In the genomic region with DNA sequence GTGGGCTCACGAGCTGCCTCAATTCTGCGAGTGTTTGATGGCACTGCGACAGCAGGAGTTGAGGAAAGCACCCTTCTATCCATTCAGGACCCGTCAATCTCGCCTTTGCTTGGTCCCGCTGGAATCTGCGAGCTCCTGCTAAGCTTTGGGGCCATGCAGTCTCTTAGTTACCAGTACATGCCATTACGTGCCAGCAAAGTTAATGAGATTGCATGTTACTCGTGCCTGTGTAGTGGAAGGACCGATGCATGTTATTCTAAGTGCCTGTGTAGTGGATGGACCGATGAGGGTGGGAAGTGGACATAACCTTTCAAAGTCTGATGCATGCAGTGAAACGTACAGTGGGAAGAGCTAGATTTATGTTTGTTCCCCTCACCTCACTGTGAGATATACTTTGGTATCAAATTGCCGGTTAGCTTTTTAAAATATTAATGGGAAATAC, we compare ENCODE assay signal across 8 cellular contexts. TPM values are rescaled to one million over a fixed set of nuclear protein-coding genes. Genes with fewer than 3 reads are reported as not detected.
DNase-seq lines count a peak whose midpoint lies in the region; FAIRE-seq and TF ChIP-seq lines count a peak whose summit lies in the region.

No MANE protein-coding gene starts in this region.

- peaks cover 41% of the 10 kb centered on the region for H3K36me3 ChIP-seq in brain microvascular endothelial cell (replicated peaks)
- peaks cover 20 to 33% of the 10 kb centered on the region in 2 experiments for H3K36me3 ChIP-seq in keratinocyte (ENCODE audit: control insufficient read depth in 2 of 2, extremely low read depth in 1 of 2, insufficient read depth in 2 of 2, low read length in 2 of 2)
- peaks cover 37 to 43% (median 40%) of the 10 kb centered on the region in 4 donors for H3K36me3 ChIP-seq in stomach

- H3K4me2 ChIP-seq in keratinocyte (ENCODE audit: control insufficient read depth, extremely low read depth, insufficient read depth, low read depth, low read length), result peak overlapping the region; percentile 84

- no peaks in the 10 kb centered on the region for H3K27me3 ChIP-seq in brain microvascular endothelial cell (replicated peaks)
- no peaks in the 10 kb centered on the region for H3K27me3 ChIP-seq in keratinocyte (ENCODE audit: control insufficient read depth, extremely low read depth, insufficient read depth, low read length)
- no peaks in the 10 kb centered on the region for H3K27me3 ChIP-seq in stomach

- no peak for TF ChIP-seq POLR2A in stomach (IDR thresholded peaks at IDR 0.05)

- no peaks in the 10 kb centered on the region for H3K9me1 ChIP-seq in keratinocyte (ENCODE audit: control insufficient read depth, extremely low read depth, insufficient read depth, low read length)

- peak overlapping the region; percentile 90 to 99 (median 96) for H3K4me3 Mint-ChIP-seq in IgD-negative memory B cell

- no peak for TF ChIP-seq EP300 in stomach (IDR thresholded peaks at IDR 0.05)

- peaks cover 17% of the 10 kb centered on the region for H4K20me1 ChIP-seq in keratinocyte (ENCODE audit: control insufficient read depth, extremely low read depth, insufficient read depth, low read length)

- peak overlapping the region; percentile 100 for H3K4me3 ChIP-seq in brain microvascular endothelial cell (ENCODE audit: low read depth, low read length)
- peak overlapping the region; percentile 64 to 100 (median 99) for H3K4me3 ChIP-seq in keratinocyte (ENCODE audit: control insufficient read depth in 2 of 3, extremely low read depth in 1 of 3, insufficient read depth in 2 of 3, low read depth in 1 of 3, low read length in 3 of 3)
- peak overlapping the region; percentile 75 to 83 (median 78) for H3K4me3 ChIP-seq in stomach

- H3K36me3 Mint-ChIP-seq in IgD-negative memory B cell, result peaks cover 6% of the 10 kb centered on the region

- peak overlapping the region; percentile 100 for H3K9ac ChIP-seq in keratinocyte (ENCODE audit: control insufficient read depth, extremely low read depth, insufficient read depth, low read length)

- TF ChIP-seq CTCF in brain microvascular endothelial cell (IDR thresholded peaks at IDR 0.05; ENCODE audit: low read depth, low read length, missing control alignments), result no peak
- TF ChIP-seq CTCF in keratinocyte (optimal IDR thresholded peaks at IDR 0.05 in 1 of 3, IDR thresholded peaks at IDR 0.05 in 1 of 3, conservative IDR thresholded peaks at IDR 0.05 in 1 of 3; ENCODE audit: extremely low read depth in 1 of 3, insufficient read depth in 2 of 3, low read length in 3 of 3), result no peak
- no peak for TF ChIP-seq CTCF in stomach (IDR thresholded peaks at IDR 0.05)

- WGBS in stomach, 5 donors, result 0 to 1% (median 0%) methylated on average over 12 to 13 of the region's 13 CpGs

- no peaks in the 10 kb centered on the region for H3K27me3 Mint-ChIP-seq in IgD-negative memory B cell

- H3K9me3 ChIP-seq in keratinocyte (ENCODE audit: control insufficient read depth, low read depth, low read length) (no peaks in the 10 kb centered on the region), stomach (no peaks in the 10 kb centered on the region)

- peaks cover 22% of the 10 kb centered on the region in 3 donors for H3K4me1 Mint-ChIP-seq in IgD-negative memory B cell

- no peak for FAIRE-seq in keratinocyte (lab: Jason Lieb, UNC)

- H2AFZ ChIP-seq in keratinocyte (ENCODE audit: control insufficient read depth, low read length), result peak overlapping the region; percentile 79

- dilution Hi-C loops in keratinocyte (cut with MboI; ENCODE audit: extremely low pct_ligation_motif_present, low sequenced_read_pairs), result no loop called here

- H3K27ac Mint-ChIP-seq in IgD-negative memory B cell, result peak overlapping the region; percentile 87 to 100 (median 99)

- in situ Hi-C loops in brain microvascular endothelial cell (cut with HindIII; ENCODE audit: low pct_ligation_motif_present, low sequenced_read_pairs), result no loop called here

- peak overlapping the region; percentile 89 for H3K27ac ChIP-seq in brain microvascular endothelial cell
- H3K27ac ChIP-seq in keratinocyte (ENCODE audit: control insufficient read depth, insufficient read depth, low read length), result peak overlapping the region; percentile 97
- peak overlapping the region; percentile 77 to 96 (median 95) for H3K27ac ChIP-seq in stomach

- peaks cover 39% of the 10 kb centered on the region for H3K79me2 ChIP-seq in keratinocyte (ENCODE audit: control insufficient read depth, insufficient read depth, low read length)

- peaks cover 0 to 3% (median 0%) of the 10 kb centered on the region in 3 donors for H3K9me3 Mint-ChIP-seq in IgD-negative memory B cell

- intact Hi-C loops in stomach (cut with DNase I; ENCODE audit: low total_unique reads), result no loop called here

- H3K4me1 ChIP-seq in keratinocyte (ENCODE audit: control insufficient read depth, extremely low read depth, insufficient read depth, low read length), result peaks cover 15% of the 10 kb centered on the region
- peaks cover 15 to 46% (median 26%) of the 10 kb centered on the region in 4 donors for H3K4me1 ChIP-seq in stomach

- DNase-seq in DMS53 (lab: John Stamatoyannopoulos, UW), result peak; percentile 64
- no peak for DNase-seq in DMS53 treated with DMSO at 0.1 percent for 48 hours (lab: John Stamatoyannopoulos, UW; ENCODE audit: unreplicated experiment)
- DNase-seq in brain microvascular endothelial cell, result no peak
- DNase-seq in keratinocyte (ENCODE audit: low read depth, low spot score), result no peak
- DNase-seq in stomach, result no peak
- DNase-seq in HK-2 (ENCODE audit: unreplicated experiment), result no peak
- DNase-seq in LoVo (ENCODE audit: low spot score), result no peak

RNA-seq across cellular contexts. Expression of a gene that starts 0.6 kb away (rescaled TPM):
- 3,955 TPM for polyA plus RNA-seq in IgD-negative memory B cell
- 1,896 to 3,377 TPM (median 2,421 TPM) in 3 replicates for polyA plus RNA-seq in keratinocyte
- polyA plus RNA-seq in keratinocyte (2011; ENCODE audit: low read depth), result 1,710 TPM
- 2,366 and 4,223 TPM in 2 replicates for polyA plus RNA-seq in keratinocyte (2011; cell fraction: cytosol; rRNA removed)
- polyA plus RNA-seq in keratinocyte (2011; cell fraction: nucleus; rRNA removed), result 493 and 638 TPM in 2 replicates
- polyA plus RNA-seq in keratinocyte (2012; ENCODE audit: low replicate concordance), result 1,575 and 2,799 TPM in 2 replicates
- 125 to 699 TPM (median 381 TPM) in 3 replicates for polyA minus RNA-seq in keratinocyte
- polyA minus RNA-seq in keratinocyte (2011; cell fraction: cytosol; rRNA and poly(A)+ RNA removed), result 566 TPM
- 69.2 and 118 TPM in 2 replicates for polyA minus RNA-seq in keratinocyte (2011; cell fraction: nucleus; rRNA and poly(A)+ RNA removed)
- 1,000 to 10,000 TPM; 1,579 to 3,445 (median 2,881) TPM for total RNA-seq in stomach
- polyA plus RNA-seq in stomach, result 1,000 to 10,000 TPM; 3,008 to 5,449 (median 3,910) TPM
